10 cellular contexts compared by ENCODE assay signal in genomic region chr2:1744151-1744445, GRCh38. TPM values are rescaled to one million over a fixed set of nuclear protein-coding genes. Genes with fewer than 3 reads are reported as not detected.
DNase-seq lines count a peak whose midpoint lies in the region; ATAC-seq and TF ChIP-seq lines count a peak whose summit lies in the region.
"Had no signal": no experiment of that assay in that cellular context is flagged by ENCODE, and none has a peak within 500 bp of the region (broad histone marks: within the 10 kb centered on the region; RNA-seq: fewer than 3 reads in every experiment).

No MANE protein-coding gene starts in this region.

- no peak for TF ChIP-seq POLR2A in erythroblast (IDR thresholded peaks at IDR 0.05; ENCODE audit: low read length)

- peaks cover 11% of the 10 kb centered on the region for H3K4me1 Mint-ChIP-seq in stimulated activated naive CD8-positive, alpha-beta T cell treated with anti-CD3 and anti-CD28 coated beads, Interleukin-15, amount 100 ng/mL, for 72 hours
- H3K4me1 Mint-ChIP-seq in mesothelial cell of epicardium, result peaks cover 35% of the 10 kb centered on the region

- H3K27ac Mint-ChIP-seq in stimulated activated naive CD8-positive, alpha-beta T cell treated with anti-CD3 and anti-CD28 coated beads, Interleukin-15, amount 100 ng/mL, for 72 hours, result no peak overlapping the region
- H3K27ac Mint-ChIP-seq in mesothelial cell of epicardium, result no peak overlapping the region

- no peak for DNase-seq in stimulated activated naive CD8-positive, alpha-beta T cell treated with anti-CD3 and anti-CD28 coated beads, Interleukin-15, Interleukin-2, amounts not matched to agents 100 U/mL and 50 U/mL, for 24 hours
- DNase-seq in stimulated activated naive CD8-positive, alpha-beta T cell treated with anti-CD3 and anti-CD28 coated beads, Interleukin-15, amount 100 ng/mL, for 72 hours, result no peak
- DNase-seq in epithelial cell of esophagus (ENCODE audit: low read depth), result peak; percentile 45
- peak in 1 of 2 experiments; percentile 71 for DNase-seq in mesothelial cell of epicardium (ENCODE audit: low spot score in 2 of 2, unreplicated experiment in 2 of 2)
- no peak for DNase-seq in anterior cingulate cortex (lab: John Stamatoyannopoulos, UW)
- no peak for DNase-seq in erythroblast (lab: John Stamatoyannopoulos, UW)
- no peak for DNase-seq in activated naive CD4-positive, alpha-beta T cell (lab: John Stamatoyannopoulos, UW)
- DNase-seq: DND-41 had no signal

- H3K36me3 Mint-ChIP-seq in mesothelial cell of epicardium, result peaks cover 4% of the 10 kb centered on the region

- H3K4me3 Mint-ChIP-seq in stimulated activated naive CD8-positive, alpha-beta T cell treated with anti-CD3 and anti-CD28 coated beads, Interleukin-15, amount 100 ng/mL, for 72 hours, result peak overlapping the region in 1 of 2 donors; percentile 42
- peak overlapping the region; percentile 75 for H3K4me3 Mint-ChIP-seq in mesothelial cell of epicardium

- no peak for TF ChIP-seq CTCF in epithelial cell of esophagus (IDR thresholded peaks at IDR 0.05; ENCODE audit: insufficient read depth, low read depth, low read length, missing control alignments)
- no peak for TF ChIP-seq CTCF in mesothelial cell of epicardium (IDR thresholded peaks at IDR 0.05; ENCODE audit: unreplicated experiment)

- no peaks in the 10 kb centered on the region for H3K9me3 Mint-ChIP-seq in stimulated activated naive CD8-positive, alpha-beta T cell treated with anti-CD3 and anti-CD28 coated beads, Interleukin-15, amount 100 ng/mL, for 72 hours
- no peaks in the 10 kb centered on the region for H3K9me3 Mint-ChIP-seq in mesothelial cell of epicardium

- ATAC-seq in stimulated activated naive CD8-positive, alpha-beta T cell treated with anti-CD3 and anti-CD28 coated beads, Interleukin-15, Interleukin-2, amounts not matched to agents 100 U/mL and 50 U/mL, for 24 hours, result peak; percentile 24
- no peak for ATAC-seq in stimulated activated naive CD8-positive, alpha-beta T cell treated with anti-CD3 and anti-CD28 coated beads, Interleukin-15, amount 100 ng/mL, for 72 hours
- ATAC-seq in HG03378 (IDR thresholded peaks at IDR 0.05; ENCODE audit: unreplicated experiment), result no peak
- ATAC-seq: Panc1 had no signal

- peak overlapping the region; percentile 59 for H3K4me3 ChIP-seq in epithelial cell of esophagus (ENCODE audit: low read length)

- peaks cover 76% of the 10 kb centered on the region for H3K27me3 Mint-ChIP-seq in stimulated activated naive CD8-positive, alpha-beta T cell treated with anti-CD3 and anti-CD28 coated beads, Interleukin-15, amount 100 ng/mL, for 72 hours
- peaks cover 16% of the 10 kb centered on the region for H3K27me3 Mint-ChIP-seq in mesothelial cell of epicardium (ENCODE audit: low read depth)

RNA-seq across cellular contexts. Expression of gene PXDN, which starts 0.2 kb away (rescaled TPM):
- total RNA-seq in mesothelial cell of epicardium, result 274 to 292 TPM (median 277 TPM) in 3 replicates
